35 cellular contexts compared by ENCODE assay signal in genomic region chr12:52343550-52343949, GRCh38. TPM values are rescaled to one million over a fixed set of nuclear protein-coding genes. Genes with fewer than 3 reads are reported as not detected.
"Had no signal": no experiment of that assay in that cellular context is flagged by ENCODE, and none has a peak within 500 bp of the region (broad histone marks: within the 10 kb centered on the region; RNA-seq: fewer than 3 reads in every experiment).

No MANE protein-coding gene starts in this region.

- H3K27ac ChIP-seq: brain microvascular endothelial cell, colonic mucosa, epithelial cell of prostate, esophagus squamous epithelium, gastroesophageal sphincter, WERI-Rb-1 had no signal

- ATAC-seq: activated CD4-positive, alpha-beta T cell treated with anti-CD3 and anti-CD28 coated beads for 36 hours; activated CD8-positive, alpha-beta memory T cell treated with anti-CD3 and anti-CD28 coated beads, Interleukin-2, amount 10 ng/mL, durations not matched to agents 7 days and 5 days; activated CD8-positive, alpha-beta T cell treated with anti-CD3 and anti-CD28 coated beads, Interleukin-2, amount 10 ng/mL, durations not matched to agents 7 days and 5 days; activated T-cell treated with anti-CD3 and anti-CD28 coated beads, Interleukin-2, amount 50 U/mL, for 72 hours; gastroesophageal sphincter; T-helper 17 cell had no signal

- H3K27me3 ChIP-seq: colonic mucosa had no signal

- H3K9me3 ChIP-seq: colonic mucosa, esophagus squamous epithelium had no signal

- H3K36me3 ChIP-seq: brain microvascular endothelial cell, colonic mucosa, esophagus squamous epithelium, gastroesophageal sphincter, WERI-Rb-1 had no signal

- H3K4me1 ChIP-seq: colonic mucosa, gastroesophageal sphincter had no signal

- FAIRE-seq: astrocyte, bronchial epithelial cell, endometrium, endothelial cell of umbilical vein had no signal

- DNase-seq: activated B cell treated with CpG ODN at 0.5 μM for 24 hours; activated CD4-positive, alpha-beta memory T cell treated with anti-CD3 and anti-CD28 coated beads for 36 hours; activated CD4-positive, alpha-beta T cell treated with anti-CD3 and anti-CD28 coated beads for 36 hours; activated CD4-positive, alpha-beta T cell treated with anti-CD3 and anti-CD28 coated beads, Interleukin-2, amount 10 ng/mL, durations not matched to agents 24 days and 14 days; activated CD4-positive, CD25-positive, alpha-beta regulatory T cell treated with anti-CD3 and anti-CD28 coated beads, Interleukin-2, amount 50 U/mL, for 72 hours; activated CD8-positive, alpha-beta memory T cell treated with anti-CD3 and anti-CD28 coated beads, Interleukin-2, amount 10 ng/mL, durations not matched to agents 7 days and 5 days; activated CD8-positive, alpha-beta memory T cell treated with anti-CD3 and anti-CD28 coated beads, Interleukin-2, amount 50 U/mL, for 4 hours; activated CD8-positive, alpha-beta T cell treated with anti-CD3 and anti-CD28 coated beads, Interleukin-2, amount 10 ng/mL, durations not matched to agents 7 days and 5 days; activated naive CD4-positive, alpha-beta T cell treated with anti-CD3 and anti-CD28 coated beads for 36 hours; activated T-cell treated with anti-CD3 and anti-CD28 coated beads, Interleukin-2, amount 50 U/mL, for 24 hours; activated T-cell treated with anti-CD3 and anti-CD28 coated beads, Interleukin-2, amount 50 U/mL, for 72 hours; amniotic stem cell; anterior cingulate cortex; brain microvascular endothelial cell; caudate nucleus; colonic mucosa; effector CD8-positive, alpha-beta T cell; esophagus squamous epithelium; T-helper 1 cell; T-helper 17 cell; T1000; WERI-Rb-1 had no signal

- H3K4me3 ChIP-seq: colonic mucosa, esophagus squamous epithelium, gastroesophageal sphincter had no signal

RNA-seq across cellular contexts. Expression of gene KRT83, which starts 22.4 kb away (rescaled TPM):
- total RNA-seq: activated B cell treated with CpG ODN at 0.5 μM for 24 hours; activated CD4-positive, alpha-beta memory T cell treated with anti-CD3 and anti-CD28 coated beads for 36 hours; activated CD4-positive, alpha-beta T cell treated with anti-CD3 and anti-CD28 coated beads for 36 hours; activated CD4-positive, alpha-beta T cell treated with anti-CD3 and anti-CD28 coated beads, Interleukin-2, amount 10 ng/mL, durations not matched to agents 24 days and 14 days; activated CD8-positive, alpha-beta memory T cell treated with anti-CD3 and anti-CD28 coated beads for 36 hours; activated CD8-positive, alpha-beta memory T cell treated with anti-CD3 and anti-CD28 coated beads, Interleukin-2, amount 10 ng/mL, durations not matched to agents 7 days and 5 days; activated CD8-positive, alpha-beta T cell treated with anti-CD3 and anti-CD28 coated beads, Interleukin-2, amount 10 ng/mL, durations not matched to agents 7 days and 5 days; activated naive CD4-positive, alpha-beta T cell treated with anti-CD3 and anti-CD28 coated beads for 36 hours; activated T-cell treated with anti-CD3 and anti-CD28 coated beads, Interleukin-2, amount 50 U/mL, for 72 hours; astrocyte; bronchial epithelial cell; colonic mucosa; dermis microvascular lymphatic vessel endothelial cell; endothelial cell of umbilical vein; esophagus squamous epithelium; fibroblast of lung; fibroblast of villous mesenchyme; gastroesophageal sphincter; glomerular endothelial cell; T-helper 17 cell had no signal
- polyA plus RNA-seq: adipose tissue, endothelial cell of umbilical vein, esophagus, fibroblast of lung had no signal

RNA-seq across cellular contexts. Expression of gene KRT85, which starts 23.7 kb away (rescaled TPM):
- total RNA-seq: activated B cell treated with CpG ODN at 0.5 μM for 24 hours; activated CD4-positive, alpha-beta memory T cell treated with anti-CD3 and anti-CD28 coated beads for 36 hours; activated CD4-positive, alpha-beta T cell treated with anti-CD3 and anti-CD28 coated beads for 36 hours; activated CD4-positive, alpha-beta T cell treated with anti-CD3 and anti-CD28 coated beads, Interleukin-2, amount 10 ng/mL, durations not matched to agents 24 days and 14 days; activated CD8-positive, alpha-beta memory T cell treated with anti-CD3 and anti-CD28 coated beads for 36 hours; activated CD8-positive, alpha-beta memory T cell treated with anti-CD3 and anti-CD28 coated beads, Interleukin-2, amount 10 ng/mL, durations not matched to agents 7 days and 5 days; activated CD8-positive, alpha-beta T cell treated with anti-CD3 and anti-CD28 coated beads, Interleukin-2, amount 10 ng/mL, durations not matched to agents 7 days and 5 days; activated naive CD4-positive, alpha-beta T cell treated with anti-CD3 and anti-CD28 coated beads for 36 hours; activated T-cell treated with anti-CD3 and anti-CD28 coated beads, Interleukin-2, amount 50 U/mL, for 72 hours; astrocyte; bronchial epithelial cell; colonic mucosa; dermis microvascular lymphatic vessel endothelial cell; endothelial cell of umbilical vein; esophagus squamous epithelium; fibroblast of lung; fibroblast of villous mesenchyme; gastroesophageal sphincter; glomerular endothelial cell; T-helper 17 cell had no signal
- polyA plus RNA-seq: adipose tissue, endothelial cell of umbilical vein, esophagus, fibroblast of lung had no signal

RNA-seq across cellular contexts. Expression of gene KRT84, which starts 41.9 kb away (rescaled TPM):
- total RNA-seq: activated B cell treated with CpG ODN at 0.5 μM for 24 hours; activated CD4-positive, alpha-beta memory T cell treated with anti-CD3 and anti-CD28 coated beads for 36 hours; activated CD4-positive, alpha-beta T cell treated with anti-CD3 and anti-CD28 coated beads for 36 hours; activated CD4-positive, alpha-beta T cell treated with anti-CD3 and anti-CD28 coated beads, Interleukin-2, amount 10 ng/mL, durations not matched to agents 24 days and 14 days; activated CD8-positive, alpha-beta memory T cell treated with anti-CD3 and anti-CD28 coated beads for 36 hours; activated CD8-positive, alpha-beta memory T cell treated with anti-CD3 and anti-CD28 coated beads, Interleukin-2, amount 10 ng/mL, durations not matched to agents 7 days and 5 days; activated CD8-positive, alpha-beta T cell treated with anti-CD3 and anti-CD28 coated beads, Interleukin-2, amount 10 ng/mL, durations not matched to agents 7 days and 5 days; activated naive CD4-positive, alpha-beta T cell treated with anti-CD3 and anti-CD28 coated beads for 36 hours; activated T-cell treated with anti-CD3 and anti-CD28 coated beads, Interleukin-2, amount 50 U/mL, for 72 hours; astrocyte; bronchial epithelial cell; colonic mucosa; dermis microvascular lymphatic vessel endothelial cell; endothelial cell of umbilical vein; fibroblast of lung; fibroblast of villous mesenchyme; gastroesophageal sphincter; glomerular endothelial cell; T-helper 17 cell had no signal
- polyA plus RNA-seq: adipose tissue, endothelial cell of umbilical vein, fibroblast of lung had no signal

RNA-seq across cellular contexts. Expression of gene KRT81, which starts 52.2 kb away (rescaled TPM):
- total RNA-seq: activated B cell treated with CpG ODN at 0.5 μM for 24 hours; activated CD4-positive, alpha-beta memory T cell treated with anti-CD3 and anti-CD28 coated beads for 36 hours; activated CD4-positive, alpha-beta T cell treated with anti-CD3 and anti-CD28 coated beads for 36 hours; activated CD4-positive, alpha-beta T cell treated with anti-CD3 and anti-CD28 coated beads, Interleukin-2, amount 10 ng/mL, durations not matched to agents 24 days and 14 days; activated CD8-positive, alpha-beta memory T cell treated with anti-CD3 and anti-CD28 coated beads for 36 hours; activated naive CD4-positive, alpha-beta T cell treated with anti-CD3 and anti-CD28 coated beads for 36 hours; activated T-cell treated with anti-CD3 and anti-CD28 coated beads, Interleukin-2, amount 50 U/mL, for 72 hours; endothelial cell of umbilical vein; esophagus squamous epithelium; fibroblast of lung; fibroblast of villous mesenchyme; glomerular endothelial cell; T-helper 17 cell had no signal
- polyA plus RNA-seq: endothelial cell of umbilical vein, fibroblast of lung had no signal
